ENCODE assay signal across 8 cellular contexts in genomic region chr17:32444301-32445074, GRCh38. TPM values are rescaled to one million over a fixed set of nuclear protein-coding genes. Genes with fewer than 3 reads are reported as not detected.
DNase-seq lines count a peak whose midpoint lies in the region; ATAC-seq and TF ChIP-seq lines count a peak whose summit lies in the region.

Gene PSMD11, plus strand, starts transcription at chr17:32444510. Its CDS starts 14 bp downstream, at chr17:32444524.

- peak; percentile 98 for TF ChIP-seq CTCF in BJ (IDR thresholded peaks at IDR 0.05; ENCODE audit: insufficient read depth, low read depth, low read length)

- peak within 1 kb of the TSS; percentile 60 for H3K27ac ChIP-seq in cingulate gyrus (ENCODE audit: low read depth, low read length)

- no peaks in the 10 kb centered on the region for H3K27me3 ChIP-seq in BJ (ENCODE audit: control insufficient read depth, insufficient read depth, low read length)

- DNase-seq in BJ (ENCODE audit: low read depth) (peak; percentile 70), GM19238 (ENCODE audit: insufficient read length, low spot score) (peak; percentile 97), NCI-H524 (lab: John Stamatoyannopoulos, UW) (peak; percentile 97 to 98), kidney tubule cell (ENCODE audit: low spot score) (peak; percentile 97)
- peak; percentile 99 for DNase-seq in activated CD4-positive, alpha-beta T cell treated with anti-CD3 and anti-CD28 coated beads for 4 hours
- peak; percentile 97 to 99 (median 98) for DNase-seq in stimulated activated CD4-positive, alpha-beta T cell treated with anti-CD3 and anti-CD28 coated beads, Interleukin-1b, Interleukin-23, amount 100 ng/mL, for 24 hours (ENCODE audit: low read depth in 4 of 4, low spot score in 1 of 4)

- H3K36me3 ChIP-seq in BJ (ENCODE audit: control insufficient read depth, insufficient read depth, low read length): peaks cover 3% of the 10 kb centered on the region

- peak within 1 kb of the TSS; percentile 97 for H3K4me3 ChIP-seq in BJ (ENCODE audit: low read depth, low read length)

- POLR2A ChIA-PET in BJ (lab: Charles Lee): no interaction called here

- CTCF ChIA-PET in BJ (lab: Yijun Ruan, JAX): interaction anchor here (0.5 to 4.3 kb wide), 24 partner anchors 8 to 508 kb away, joined by 3 to 43 read pairs (median 4); no protein-coding TSS in a partner anchor

- ATAC-seq in HG03442 (IDR thresholded peaks at IDR 0.05; ENCODE audit: unreplicated experiment): peak; percentile 91

RNA-seq across cellular contexts. Expression of gene PSMD11, which starts in this region (rescaled TPM):
- polyA plus RNA-seq in BJ (2011; rRNA removed): 71.6 and 73.5 TPM in 2 replicates
- polyA minus RNA-seq in BJ (2011; rRNA and poly(A)+ RNA removed): 42.8 and 59.3 TPM in 2 replicates

Comparison
In these comparisons a context has a peak if more than half of its experiments do, and no peak if none do; other contexts are left out.
1. Peak in every context shown above with its lines: DNase-seq, ATAC-seq, H3K4me3 ChIP-seq and H3K27ac ChIP-seq.